Comparison of ENCODE assay signal across 8 cellular contexts in genomic region chr17:7214300-7215135, GRCh38. TPM values are rescaled to one million over a fixed set of nuclear protein-coding genes. Genes with fewer than 3 reads are reported as not detected.
A peak's percentile ranks its signal among the peaks of the same experiment; 100 is the strongest.
DNase-seq lines count a peak whose midpoint lies in the region; ATAC-seq and TF ChIP-seq lines count a peak whose summit lies in the region.

No MANE protein-coding gene starts in this region.

- intact Hi-C loops in OCI-LY7 (cut with micrococcal nuclease; ENCODE audit: unreplicated experiment) = loop anchor here (1.0 to 2.0 kb wide), 2 partner anchors 24 to 93 kb away; partner anchors contain the start of genes EIF5A and PHF23
- intact Hi-C loops in mucosa of descending colon (cut with DNase I, micrococcal nuclease) = no loop called here

- CTCF ChIA-PET in OCI-LY7 (lab: Charles Lee; ENCODE audit: unreplicated experiment) = interaction anchor here (0.6 kb wide), 2 partner anchors 630 to 654 kb away, joined by 4 read pairs; no protein-coding TSS in a partner anchor

- TF ChIP-seq CTCF in OCI-LY7 (conservative IDR thresholded peaks at IDR 0.05; ENCODE audit: low read length) = peak; percentile 74
- peak; percentile 74 for TF ChIP-seq CTCF in epithelial cell of esophagus (IDR thresholded peaks at IDR 0.05; ENCODE audit: insufficient read depth, low read depth, low read length, missing control alignments)
- TF ChIP-seq CTCF in mucosa of descending colon (IDR thresholded peaks at IDR 0.05) = peak; percentile 31

- no peaks in the 10 kb centered on the region for H4K20me1 ChIP-seq in OCI-LY7 (ENCODE audit: insufficient read depth, low read length)

- H3K9me3 ChIP-seq in OCI-LY7 (ENCODE audit: low read length) = no peaks in the 10 kb centered on the region
- H3K9me3 ChIP-seq in mucosa of descending colon = no peaks in the 10 kb centered on the region

- BruUV-seq in OCI-LY7 (replicated peaks; lab: Mats Ljungman, UMichigan) = no TSS peak

- peak overlapping the region; percentile 65 for H3K27ac ChIP-seq in OCI-LY7 (ENCODE audit: low read depth, low read length, poor library complexity, severe bottlenecking)

- DNase-seq in DMS 273 treated with DMSO at 0.1 percent for 48 hours (lab: John Stamatoyannopoulos, UW) = peak; percentile 86
- DNase-seq in OCI-LY7 (ENCODE audit: low spot score) = peak; percentile 99
- peak; percentile 99 for DNase-seq in activated T-cell treated with anti-CD3 and anti-CD28 coated beads for 24 hours (ENCODE audit: low read depth)
- peak; percentile 96 for DNase-seq in epithelial cell of esophagus (ENCODE audit: low read depth)
- peak; percentile 99 for DNase-seq in mucosa of descending colon
- peak; percentile 97 to 98 for DNase-seq in stimulated activated CD8-positive, alpha-beta memory T cell treated with anti-CD3 and anti-CD28 coated beads, Interleukin-4, amount 100 ng/mL, for 1 hour (ENCODE audit: low read depth in 2 of 2, low spot score in 1 of 2)

- H3K36me3 ChIP-seq in OCI-LY7 (ENCODE audit: insufficient read depth, low read length) (no peaks in the 10 kb centered on the region), mucosa of descending colon (ENCODE audit: low read depth) (no peaks in the 10 kb centered on the region)

- POLR2A ChIA-PET in OCI-LY7 (lab: Charles Lee) = interaction anchor here (0.7 kb wide), 1 partner anchor 175 kb away, joined by 3 read pairs; no protein-coding TSS in a partner anchor

- no peaks in the 10 kb centered on the region for H3K9me2 ChIP-seq in OCI-LY7 (ENCODE audit: insufficient read depth, low read length)

- H3K4me1 ChIP-seq in OCI-LY7 (ENCODE audit: insufficient read depth, low read length, poor library complexity, severe bottlenecking) (peaks cover 52% of the 10 kb centered on the region), mucosa of descending colon (ENCODE audit: low read depth) (peaks cover 35% of the 10 kb centered on the region)

- TF ChIP-seq EP300 in Ishikawa (IDR thresholded peaks at IDR 0.05; ENCODE audit: borderline replicate concordance) = no peak

- no peak for TF ChIP-seq RAD21 in Ishikawa (IDR thresholded peaks at IDR 0.05; ENCODE audit: low read depth)

- ATAC-seq in GM21576 (IDR thresholded peaks at IDR 0.05; ENCODE audit: unreplicated experiment) (peak; percentile 75), mucosa of descending colon (peak; percentile 93)

- H3K4me2 ChIP-seq in OCI-LY7 (ENCODE audit: low read length) = peak overlapping the region; percentile 78

- no peak overlapping the region for H2AFZ ChIP-seq in OCI-LY7 (ENCODE audit: low read length)

- H3K79me2 ChIP-seq in OCI-LY7 (ENCODE audit: insufficient read depth, low read depth, low read length) = peaks cover 30% of the 10 kb centered on the region

- H3K4me3 ChIP-seq in OCI-LY7 (ENCODE audit: low read depth, low read length, poor library complexity, severe bottlenecking) = peak overlapping the region; percentile 75
- H3K4me3 ChIP-seq in epithelial cell of esophagus (ENCODE audit: low read length) = peak overlapping the region; percentile 55
- H3K4me3 ChIP-seq in mucosa of descending colon = peak overlapping the region; percentile 6

TF ChIP-seq in Ishikawa, 13 proteins besides CTCF, POLR2A, EP300 and RAD21:
- TF ChIP-seq, protein P1, sequence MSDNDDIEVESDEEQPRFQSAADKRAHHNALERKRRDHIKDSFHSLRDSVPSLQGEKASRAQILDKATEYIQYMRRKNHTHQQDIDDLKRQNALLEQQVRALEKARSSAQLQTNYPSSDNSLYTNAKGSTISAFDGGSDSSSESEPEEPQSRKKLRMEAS (IDR thresholded peaks at IDR 0.05) = peak; percentile 38; the same call in 1 of the 2 replicates
- TF ChIP-seq NFIC (IDR thresholded peaks at IDR 0.05) = peak; percentile 9; the same call in 1 of the 2 replicates
- TF ChIP-seq YY1 (IDR thresholded peaks at IDR 0.05; ENCODE audit: low read depth) = no peak
- TF ChIP-seq EGR1 (IDR thresholded peaks at IDR 0.05) = peak; percentile 49; the same call in 1 of the 2 replicates
- TF ChIP-seq CREB1 (IDR thresholded peaks at IDR 0.05; ENCODE audit: low read depth) = peak; percentile 34; the same call in 1 of the 2 replicates
- no peak for TF ChIP-seq TEAD4 (IDR thresholded peaks at IDR 0.05)
- no peak; the same call in 1 of the 2 replicates for TF ChIP-seq TAF1 (IDR thresholded peaks at IDR 0.05; ENCODE audit: low read depth)
- TF ChIP-seq TCF12 (IDR thresholded peaks at IDR 0.05; ENCODE audit: low read depth) = 0 out of 2 replicates have a peak, but pooled peaks have one; percentile 41
- TF ChIP-seq FOXM1 (IDR thresholded peaks at IDR 0.05; ENCODE audit: borderline replicate concordance, low read depth) = no peak

RNA-seq across cellular contexts. Expression of gene DLG4, which starts 5.1 kb away (rescaled TPM):
- total RNA-seq in OCI-LY7 (2014; rRNA removed; shearing (Covaris generic)) = 9.0 and 15.4 TPM in 2 replicates
- total RNA-seq in OCI-LY7 (2022) = 27.3 and 30.2 TPM in 2 replicates
- 10 to 100 TPM in 1 of 3 donors, 1 to 10 TPM in 2; 4.1 to 34.5 (median 6.6) TPM for total RNA-seq in mucosa of descending colon

RNA-seq across cellular contexts. Expression of gene ACADVL, which starts 5.2 kb away (rescaled TPM):
- 226 and 297 TPM in 2 replicates for total RNA-seq in OCI-LY7 (2014; rRNA removed; shearing (Covaris generic))
- total RNA-seq in OCI-LY7 (2022) (204 and 238 TPM in 2 replicates), mucosa of descending colon (1,000 to 10,000 TPM in 1 of 3 donors, 100 to 1,000 TPM in 2; 729 to 1,007 (median 804) TPM)

RNA-seq across cellular contexts. Expression of gene DVL2, which starts 19.8 kb away (rescaled TPM):
- total RNA-seq in OCI-LY7 (2014; rRNA removed; shearing (Covaris generic)) = 84.3 and 98.8 TPM in 2 replicates
- total RNA-seq in OCI-LY7 (2022) (99.9 and 100 TPM in 2 replicates), mucosa of descending colon (10 to 100 TPM; 33.4 to 52.0 (median 36.0) TPM)

RNA-seq across cellular contexts. Expression of gene PHF23, which starts 24.7 kb away (rescaled TPM):
- 47.7 and 50.8 TPM in 2 replicates for total RNA-seq in OCI-LY7 (2014; rRNA removed; shearing (Covaris generic))
- total RNA-seq in OCI-LY7 (2022) (36.5 and 43.3 TPM in 2 replicates), mucosa of descending colon (10 to 100 TPM; 36.0 to 49.8 (median 36.8) TPM)

RNA-seq across cellular contexts. Expression of gene GABARAP, which starts 27.7 kb away (rescaled TPM):
- total RNA-seq in OCI-LY7 (2014; rRNA removed; shearing (Covaris generic)) = 106 and 128 TPM in 2 replicates
- total RNA-seq in OCI-LY7 (2022) (199 and 207 TPM in 2 replicates), mucosa of descending colon (100 to 1,000 TPM; 424 to 499 (median 484) TPM)

Comparison
In these comparisons a context has a peak if more than half of its experiments do, and no peak if none do; other contexts are left out.
1. Peak in every context shown above with its lines: DNase-seq, ATAC-seq, H3K4me3 ChIP-seq and H3K27ac ChIP-seq.
2. H3K4me3 ChIP-seq: peak in every context shown above with its lines; median percentile 75 in OCI-LY7; 55 in epithelial cell of esophagus; 6 in mucosa of descending colon.